In the genomic region with DNA sequence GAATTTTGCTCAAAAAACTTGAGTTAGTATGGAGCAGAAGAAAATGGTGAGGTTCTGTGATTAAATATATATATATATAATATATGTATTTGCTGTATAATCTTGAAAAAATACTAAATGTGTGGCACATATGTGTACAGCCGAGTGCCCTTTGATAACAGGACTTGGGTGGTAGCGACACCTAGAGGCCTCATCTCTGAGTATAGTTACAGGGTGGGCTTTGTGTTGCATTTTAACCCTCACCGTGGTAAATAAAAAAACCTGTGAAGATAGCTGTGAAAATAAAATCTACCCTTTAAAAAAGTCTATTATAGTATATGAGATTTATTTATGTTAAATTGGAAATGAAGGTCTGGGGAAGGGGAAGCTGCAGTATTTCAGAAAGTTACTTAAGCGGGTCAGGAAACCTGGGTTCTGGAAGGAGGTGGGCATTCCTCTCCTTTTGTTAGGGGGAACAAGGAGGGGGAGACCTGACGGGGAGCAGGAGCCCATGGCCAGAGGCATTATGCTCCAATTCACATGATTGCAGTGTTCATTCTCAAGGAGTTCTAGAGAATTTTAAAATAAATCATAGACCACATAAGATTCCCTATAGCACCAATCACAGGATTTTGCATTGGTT, we compare ENCODE assay signal across 8 cellular contexts.
DNase-seq lines count a peak whose midpoint lies in the region; ATAC-seq and TF ChIP-seq lines count a peak whose summit lies in the region.

No MANE protein-coding gene starts in this region.

- no peak overlapping the region for H3K27ac Mint-ChIP-seq in CD14-positive monocyte

- H3K4me3 ChIP-seq in RWPE2 (ENCODE audit: severe bottlenecking) (no peak overlapping the region), ascending aorta (no peak overlapping the region)

- peaks cover 0 to 1% (median 0%) of the 10 kb centered on the region in 7 donors for H3K9me3 Mint-ChIP-seq in CD14-positive monocyte

- H3K36me3 ChIP-seq in RWPE2 (ENCODE audit: low read depth) = no peaks in the 10 kb centered on the region
- no peaks in the 10 kb centered on the region for H3K36me3 ChIP-seq in ascending aorta

- H3K9me3 ChIP-seq in RWPE2 (ENCODE audit: severe bottlenecking) (no peaks in the 10 kb centered on the region), ascending aorta (no peaks in the 10 kb centered on the region)

- H3K4me1 ChIP-seq in RWPE2 (ENCODE audit: insufficient read depth, poor library complexity, severe bottlenecking) = no peaks in the 10 kb centered on the region
- no peaks in the 10 kb centered on the region for H3K4me1 ChIP-seq in ascending aorta

- TF ChIP-seq CTCF in CD14-positive monocyte (IDR thresholded peaks at IDR 0.05) (peak; percentile 42), RWPE2 (IDR thresholded peaks at IDR 0.05; ENCODE audit: poor library complexity, severe bottlenecking) (peak; percentile 81), ascending aorta (IDR thresholded peaks at IDR 0.05) (peak in 2 of 3 experiments; percentile 36 to 63)

- H3K27me3 ChIP-seq in RWPE2 (ENCODE audit: insufficient read depth, poor library complexity, severe bottlenecking) (no peaks in the 10 kb centered on the region), ascending aorta (no peaks in the 10 kb centered on the region)

- peaks cover 2 to 4% (median 3%) of the 10 kb centered on the region in 3 donors for H3K27me3 Mint-ChIP-seq in CD14-positive monocyte (ENCODE audit: low read depth in 3 of 3)

- DNase-seq in CD14-positive monocyte (ENCODE audit: low spot score) = no peak
- no peak for DNase-seq in RWPE2 (ENCODE audit: low spot score)
- DNase-seq in ascending aorta (ENCODE audit: low spot score in 2 of 2) = no peak
- peak; percentile 52 for DNase-seq in iPS-NIHi11 (ENCODE audit: low spot score)
- DNase-seq in stimulated activated CD4-positive, alpha-beta T cell treated with anti-CD3 and anti-CD28 coated beads, Interleukin-4, amount 100 ng/mL, for 48 hours (ENCODE audit: low read depth in 2 of 2) = peak; percentile 9 to 17

- H3K27ac ChIP-seq in RWPE2 (ENCODE audit: poor library complexity, severe bottlenecking) = no peak overlapping the region
- H3K27ac ChIP-seq in ascending aorta = no peak overlapping the region

- no peak overlapping the region for H3K4me3 Mint-ChIP-seq in CD14-positive monocyte

- no peaks in the 10 kb centered on the region for H3K4me1 Mint-ChIP-seq in CD14-positive monocyte

- ATAC-seq in GM18867 (IDR thresholded peaks at IDR 0.05; ENCODE audit: unreplicated experiment) = peak; percentile 68
- ATAC-seq in HG03575 (IDR thresholded peaks at IDR 0.05; ENCODE audit: extremely low read depth, insufficient number of reproducible peaks, low FRiP score, unreplicated experiment) = peak; percentile 59
- ATAC-seq in RWPE2 (ENCODE audit: low read depth) = peak; percentile 67; the same call in 2 of the 3 replicates
- no peak for ATAC-seq in HG03139 (IDR thresholded peaks at IDR 0.05; ENCODE audit: unreplicated experiment)

- no peaks in the 10 kb centered on the region for H3K36me3 Mint-ChIP-seq in CD14-positive monocyte

- intact Hi-C loops in CD14-positive monocyte (cut with micrococcal nuclease) = no loop called here
- intact Hi-C loops in ascending aorta (cut with DNase I) = no loop called here

Comparison
In these comparisons a context has a peak if more than half of its experiments do, and no peak if none do; other contexts are left out.
1. DNase-seq: peak in iPS-NIHi11 (single experiment) and stimulated activated CD4-positive, alpha-beta T cell treated with anti-CD3 and anti-CD28 coated beads, Interleukin-4, amount 100 ng/mL, for 48 hours (2 of 2); none in CD14-positive monocyte (single experiment), RWPE2 (single experiment) and ascending aorta (0 of 2).
2. Peak in every context shown above with its lines, with median percentiles within 50 percentile points of each other: CTCF ChIP-seq.